In the genomic region with DNA sequence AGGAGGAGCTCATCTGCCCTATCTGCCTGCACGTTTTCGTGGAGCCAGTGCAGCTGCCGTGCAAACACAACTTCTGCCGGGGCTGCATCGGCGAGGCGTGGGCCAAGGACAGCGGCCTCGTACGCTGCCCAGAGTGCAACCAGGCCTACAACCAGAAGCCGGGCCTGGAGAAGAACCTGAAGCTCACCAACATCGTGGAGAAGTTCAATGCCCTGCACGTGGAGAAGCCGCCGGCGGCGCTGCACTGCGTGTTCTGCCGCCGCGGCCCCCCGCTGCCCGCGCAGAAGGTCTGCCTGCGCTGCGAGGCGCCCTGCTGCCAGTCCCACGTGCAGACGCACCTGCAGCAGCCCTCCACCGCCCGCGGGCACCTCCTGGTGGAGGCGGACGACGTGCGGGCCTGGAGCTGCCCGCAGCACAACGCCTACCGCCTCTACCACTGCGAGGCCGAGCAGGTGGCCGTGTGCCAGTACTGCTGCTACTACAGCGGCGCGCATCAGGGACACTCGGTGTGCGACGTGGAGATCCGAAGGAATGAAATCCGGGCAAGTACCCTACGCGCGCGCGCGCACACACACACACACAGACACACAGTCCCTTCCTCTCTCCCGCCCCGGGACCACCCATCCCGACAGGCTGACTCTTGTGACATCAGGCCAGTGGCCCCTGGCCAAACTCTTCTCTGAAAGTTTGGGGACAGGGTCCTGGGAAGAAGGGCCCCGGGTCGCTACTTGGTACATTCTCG, we compare ENCODE assay signal across 8 cellular contexts. TPM values are rescaled to one million over a fixed set of nuclear protein-coding genes. Genes with fewer than 3 reads are reported as not detected.
DNase-seq lines count a peak whose midpoint lies in the region; ATAC-seq and TF ChIP-seq lines count a peak whose summit lies in the region.

No MANE protein-coding gene starts in this region.

- H3K9me3 ChIP-seq in DND-41 (ENCODE audit: insufficient read depth, low read length, severe bottlenecking) (no peaks in the 10 kb centered on the region), Karpas-422 (ENCODE audit: low read length) (no peaks in the 10 kb centered on the region), gastroesophageal sphincter (no peaks in the 10 kb centered on the region), neutrophil (no peaks in the 10 kb centered on the region), testis (no peaks in the 10 kb centered on the region)

- H3K27ac ChIP-seq in DND-41 (ENCODE audit: low read length): peak overlapping the region; percentile 95
- H3K27ac ChIP-seq in Karpas-422 (ENCODE audit: low read length): peak overlapping the region; percentile 98
- H3K27ac ChIP-seq in RWPE1: peak overlapping the region; percentile 100
- peak overlapping the region; percentile 97 to 99 (median 98) for H3K27ac ChIP-seq in gastroesophageal sphincter
- peak overlapping the region; percentile 100 for H3K27ac ChIP-seq in neutrophil
- peak overlapping the region; percentile 96 to 99 for H3K27ac ChIP-seq in testis

- peak in 1 of 2 donors; percentile 39 for TF ChIP-seq POLR2A in gastroesophageal sphincter (IDR thresholded peaks at IDR 0.05)
- no peak for TF ChIP-seq POLR2A in testis (IDR thresholded peaks at IDR 0.05)

- ATAC-seq in DND-41 (ENCODE audit: insufficient read depth, low read depth): peak; percentile 46
- ATAC-seq in gastroesophageal sphincter: peak; percentile 13
- no peak for ATAC-seq in HG02759 (IDR thresholded peaks at IDR 0.05; ENCODE audit: unreplicated experiment)

- H3K9me2 ChIP-seq in Karpas-422 (replicated peaks; ENCODE audit: insufficient read depth, low read length): no peaks in the 10 kb centered on the region

- H3K4me1 ChIP-seq in DND-41 (ENCODE audit: insufficient read depth, low read length) (peaks cover 54% of the 10 kb centered on the region), Karpas-422 (ENCODE audit: low read length) (peaks cover 52% of the 10 kb centered on the region), gastroesophageal sphincter (peaks cover 0 to 51% (median 29%) of the 10 kb centered on the region in 3 donors), neutrophil (ENCODE audit: control insufficient read depth in 1 of 2, insufficient read depth in 1 of 2, low read depth in 1 of 2, low read length in 1 of 2) (peaks cover 46 to 51% of the 10 kb centered on the region in 2 experiments), testis (peaks cover 37% of the 10 kb centered on the region)

- peaks cover 38% of the 10 kb centered on the region for H3K36me3 ChIP-seq in DND-41 (ENCODE audit: insufficient read depth, low read length)
- peaks cover 4% of the 10 kb centered on the region for H3K36me3 ChIP-seq in Karpas-422 (ENCODE audit: insufficient read depth, low read length)
- peaks cover 0 to 3% of the 10 kb centered on the region in 2 donors for H3K36me3 ChIP-seq in gastroesophageal sphincter
- no peaks in the 10 kb centered on the region for H3K36me3 ChIP-seq in neutrophil
- H3K36me3 ChIP-seq in testis (ENCODE audit: low read depth, missing control alignments): no peaks in the 10 kb centered on the region

- no peak for TF ChIP-seq EP300 in gastroesophageal sphincter (IDR thresholded peaks at IDR 0.05)

- H2AFZ ChIP-seq in DND-41 (ENCODE audit: low read depth, low read length) (peak overlapping the region; percentile 65), Karpas-422 (ENCODE audit: low read length) (no peak overlapping the region)

- TF ChIP-seq CTCF in DND-41 (IDR thresholded peaks at IDR 0.05; ENCODE audit: borderline replicate concordance, extremely low read depth, low read length, poor library complexity, severe bottlenecking) (peak; percentile 80), RWPE1 (conservative IDR thresholded peaks at IDR 0.05; ENCODE audit: low read depth) (peak; percentile 85), gastroesophageal sphincter (IDR thresholded peaks at IDR 0.05) (peak in 3 of 4 experiments; percentile 75 to 81 (median 77)), neutrophil (IDR thresholded peaks at IDR 0.05) (peak; percentile 83), testis (IDR thresholded peaks at IDR 0.05) (peak; percentile 37 to 45 (median 41))

- DNase-seq in DND-41 (peak; percentile 83), Karpas-422 (peak; percentile 93), RWPE1 (ENCODE audit: low spot score) (peak; percentile 63), testis (peak; percentile 79)
- DNase-seq in activated naive CD4-positive, alpha-beta T cell treated with Interleukin-2 at 50 U/mL for 16 hours: peak; percentile 81

- CTCF ChIA-PET in RWPE1 (lab: Yijun Ruan, JAX): interaction anchor here (0.6 to 1.4 kb wide), 15 partner anchors 11 to 517 kb away, joined by 3 to 9 read pairs (median 3); partner anchors contain the start of genes ARL3 and SFXN2

- H3K4me3 ChIP-seq in DND-41 (ENCODE audit: low read depth in 1 of 2, low read length in 2 of 2): peak overlapping the region; percentile 58 to 75
- peak overlapping the region; percentile 84 for H3K4me3 ChIP-seq in Karpas-422 (ENCODE audit: low read length)
- H3K4me3 ChIP-seq in gastroesophageal sphincter: peak overlapping the region; percentile 50 to 69
- H3K4me3 ChIP-seq in neutrophil (ENCODE audit: low read depth in 1 of 2, low read length in 1 of 2): peak overlapping the region; percentile 77 to 93
- peak overlapping the region; percentile 79 to 81 for H3K4me3 ChIP-seq in testis

- no CpG with 5 or more reads among the region's 62 CpGs for WGBS in gastroesophageal sphincter (ENCODE audit: low coverage in 1 of 2), 2 donors
- WGBS in testis, 2 donors: 0% methylated on average over 1 to 44 of the region's 62 CpGs

- intact Hi-C loops in testis (cut with DNase I; ENCODE audit: low total_unique reads): loop anchor here (5.0 to 10.0 kb wide), 2 partner anchors 67 to 140 kb away; partner anchors contain the start of genes ACTR1A, ARL3, SFXN2 and SUFU

- H3K9ac ChIP-seq in DND-41 (ENCODE audit: low read depth, low read length) (peak overlapping the region; percentile 97), Karpas-422 (ENCODE audit: low read length) (peak overlapping the region; percentile 94)

- peaks cover 73% of the 10 kb centered on the region for H3K79me2 ChIP-seq in DND-41 (ENCODE audit: insufficient read depth, low read length)
- peaks cover 63% of the 10 kb centered on the region for H3K79me2 ChIP-seq in Karpas-422 (ENCODE audit: low read length)

- H4K20me1 ChIP-seq in DND-41 (ENCODE audit: insufficient read depth, low read length): peaks cover 49% of the 10 kb centered on the region
- H4K20me1 ChIP-seq in Karpas-422 (ENCODE audit: insufficient read depth, low read depth, low read length): peaks cover 20% of the 10 kb centered on the region; the same call in 1 of the 2 replicates

- peak overlapping the region; percentile 73 for H3K4me2 ChIP-seq in DND-41 (ENCODE audit: insufficient read depth, low read length)
- H3K4me2 ChIP-seq in Karpas-422 (ENCODE audit: low read depth, low read length, poor library complexity, severe bottlenecking): peak overlapping the region; percentile 90

- POLR2A ChIA-PET in RWPE1 (lab: Yijun Ruan, JAX; ENCODE audit: low non-redundant PET): interaction anchor here (0.5 to 1.0 kb wide), 6 partner anchors 12 to 682 kb away, joined by 3 to 16 read pairs (median 4); no protein-coding TSS in a partner anchor

- H3K27me3 ChIP-seq in DND-41 (ENCODE audit: insufficient read depth, low read length, poor library complexity) (no peaks in the 10 kb centered on the region), Karpas-422 (ENCODE audit: low read length) (no peaks in the 10 kb centered on the region), gastroesophageal sphincter (no peaks in the 10 kb centered on the region), neutrophil (no peaks in the 10 kb centered on the region), testis (no peaks in the 10 kb centered on the region)

RNA-seq across cellular contexts. Expression of gene TRIM8, which starts 0.5 kb away (rescaled TPM):
- total RNA-seq in Karpas-422 (2014; rRNA removed; shearing (Covaris generic); ENCODE audit: low replicate concordance): 94.4 and 111 TPM in 2 replicates
- total RNA-seq in gastroesophageal sphincter (100 to 1,000 TPM in 3 of 4 donors, 10 to 100 TPM in 1; 96.7 to 171 (median 131) TPM), testis (100 to 1,000 TPM; 114 to 170 TPM)
- polyA plus RNA-seq in testis (ENCODE audit: insufficient read depth, low read depth, low replicate concordance): 69.8 TPM
